ENCODE assay signal across 24 cellular contexts in genomic region chr16:23330583-23331249, GRCh38. TPM values are rescaled to one million over a fixed set of nuclear protein-coding genes. Genes with fewer than 3 reads are reported as not detected.
"Had no signal": no experiment of that assay in that cellular context is flagged by ENCODE, and none has a peak within 500 bp of the region (broad histone marks: within the 10 kb centered on the region; RNA-seq: fewer than 3 reads in every experiment).

No MANE protein-coding gene starts in this region.

- H3K4me3 ChIP-seq: coronary artery, gastroesophageal sphincter, heart left ventricle, pancreas, sigmoid colon, spleen, tibial artery, uterus had no signal

- H3K9me3 ChIP-seq: gastroesophageal sphincter, heart left ventricle, pancreas, sigmoid colon, spleen, tibial artery, uterus had no signal

- H3K27me3 Mint-ChIP-seq: activated CD4-positive, alpha-beta T cell treated with anti-CD3 and anti-CD28 coated beads, Interleukin-2, amount 10 ng/mL, durations not matched to agents 24 days and 14 days; activated CD8-positive, alpha-beta T cell treated with anti-CD3 and anti-CD28 coated beads for 36 hours; memory B cell had no signal

- H3K36me3 ChIP-seq: gastroesophageal sphincter, heart left ventricle, pancreas, sigmoid colon, spleen, tibial artery, uterus had no signal

- H3K4me3 Mint-ChIP-seq: activated CD4-positive, alpha-beta T cell treated with anti-CD3 and anti-CD28 coated beads, Interleukin-2, amount 10 ng/mL, durations not matched to agents 24 days and 14 days; activated CD8-positive, alpha-beta T cell treated with anti-CD3 and anti-CD28 coated beads for 36 hours; activated T-cell treated with anti-CD3 and anti-CD28 coated beads, Interleukin-2, amount 50 U/mL, for 24 hours; central memory CD8-positive, alpha-beta T cell; immature natural killer cell; memory B cell; naive thymus-derived CD8-positive, alpha-beta T cell; T-helper 2 cell treated with Interferon-gamma antibody and Interleukin-4, amounts not matched to agents 5 μg/mL and 100 μg/mL, for 36 hours had no signal

- DNase-seq: activated CD4-positive, alpha-beta T cell treated with anti-CD3 and anti-CD28 coated beads, Interleukin-2, amount 10 ng/mL, durations not matched to agents 24 days and 14 days; activated CD4-positive, CD25-positive, alpha-beta regulatory T cell; activated CD8-positive, alpha-beta T cell treated with anti-CD3 and anti-CD28 coated beads for 36 hours; activated naive CD4-positive, alpha-beta T cell treated with Interleukin-2 at 50 U/mL for 16 hours; activated T-cell treated with anti-CD3 and anti-CD28 coated beads, Interleukin-2, amount 50 U/mL, for 24 hours; heart left ventricle; immature natural killer cell; kidney glomerular epithelial cell; naive thymus-derived CD8-positive, alpha-beta T cell; pancreas; sigmoid colon; spleen; stimulated activated CD8-positive, alpha-beta memory T cell treated with anti-CD3 and anti-CD28 coated beads, Interleukin-4, amount 100 ng/mL, for 48 hours; stimulated activated naive CD4-positive, alpha-beta T cell treated with Interleukin-2 at 50 U/mL for 16 hours; tibial artery; uterus had no signal

- H3K27me3 ChIP-seq: gastroesophageal sphincter, heart left ventricle, pancreas, sigmoid colon, spleen, uterus had no signal

- H3K4me1 ChIP-seq: gastroesophageal sphincter, heart left ventricle, sigmoid colon, tibial artery, uterus had no signal

- H3K27ac Mint-ChIP-seq: activated CD4-positive, alpha-beta T cell treated with anti-CD3 and anti-CD28 coated beads, Interleukin-2, amount 10 ng/mL, durations not matched to agents 24 days and 14 days; activated CD8-positive, alpha-beta T cell treated with anti-CD3 and anti-CD28 coated beads for 36 hours; activated T-cell treated with anti-CD3 and anti-CD28 coated beads, Interleukin-2, amount 50 U/mL, for 24 hours; activated T-helper 2 cell treated with anti-CD3 and anti-CD28 coated beads, Interferon-gamma antibody, Interleukin-2, Interleukin-4, amounts not matched to agents 10 μg/mL and 5 μg/mL and 100 μg/mL, durations not matched to agents 14 hours and 24 hours and 36 hours; memory B cell; T-helper 2 cell treated with Interferon-gamma antibody and Interleukin-4, amounts not matched to agents 5 μg/mL and 100 μg/mL, for 36 hours had no signal

- ATAC-seq: activated CD8-positive, alpha-beta T cell treated with anti-CD3 and anti-CD28 coated beads for 36 hours; gastroesophageal sphincter; heart left ventricle; naive thymus-derived CD8-positive, alpha-beta T cell had no signal

- H3K27ac ChIP-seq: coronary artery, gastroesophageal sphincter, heart left ventricle, pancreas, sigmoid colon, spleen, tibial artery, uterus had no signal

- H3K4me1 Mint-ChIP-seq: activated CD4-positive, alpha-beta T cell treated with anti-CD3 and anti-CD28 coated beads, Interleukin-2, amount 10 ng/mL, durations not matched to agents 24 days and 14 days; immature natural killer cell; naive thymus-derived CD8-positive, alpha-beta T cell had no signal

- FAIRE-seq: endometrium, pancreas, TTC549 had no signal

- H3K36me3 Mint-ChIP-seq: immature natural killer cell; memory B cell; naive thymus-derived CD8-positive, alpha-beta T cell had no signal

- H3K9me3 Mint-ChIP-seq: activated CD4-positive, alpha-beta T cell treated with anti-CD3 and anti-CD28 coated beads, Interleukin-2, amount 10 ng/mL, durations not matched to agents 24 days and 14 days; activated CD8-positive, alpha-beta T cell treated with anti-CD3 and anti-CD28 coated beads for 36 hours; activated T-cell treated with anti-CD3 and anti-CD28 coated beads, Interleukin-2, amount 50 U/mL, for 24 hours; activated T-helper 2 cell treated with anti-CD3 and anti-CD28 coated beads, Interferon-gamma antibody, Interleukin-2, Interleukin-4, amounts not matched to agents 10 μg/mL and 5 μg/mL and 100 μg/mL, durations not matched to agents 14 hours and 24 hours and 36 hours; central memory CD8-positive, alpha-beta T cell; immature natural killer cell; memory B cell; T-helper 2 cell treated with Interferon-gamma antibody and Interleukin-4, amounts not matched to agents 5 μg/mL and 100 μg/mL, for 36 hours had no signal

RNA-seq across cellular contexts. Expression of gene SCNN1B, which starts 28.6 kb away (rescaled TPM):
- total RNA-seq: activated CD4-positive, alpha-beta T cell treated with anti-CD3 and anti-CD28 coated beads, Interleukin-2, amount 10 ng/mL, durations not matched to agents 24 days and 14 days; activated CD8-positive, alpha-beta T cell treated with anti-CD3 and anti-CD28 coated beads for 36 hours; activated T-helper 2 cell treated with anti-CD3 and anti-CD28 coated beads, Interferon-gamma antibody, Interleukin-2, Interleukin-4, amounts not matched to agents 10 μg/mL and 5 μg/mL and 100 μg/mL, durations not matched to agents 14 hours and 24 hours and 36 hours; naive thymus-derived CD8-positive, alpha-beta T cell had no signal
- polyA plus RNA-seq: immature natural killer cell; naive thymus-derived CD8-positive, alpha-beta T cell had no signal
